18 cellular contexts compared by ENCODE assay signal in genomic region chr1:181122227-181122626, GRCh38. TPM values are rescaled to one million over a fixed set of nuclear protein-coding genes. Genes with fewer than 3 reads are reported as not detected.
DNase-seq lines count a peak whose midpoint lies in the region; ATAC-seq, FAIRE-seq and TF ChIP-seq lines count a peak whose summit lies in the region.
"Had no signal": no experiment of that assay in that cellular context is flagged by ENCODE, and none has a peak within 500 bp of the region (broad histone marks: within the 10 kb centered on the region; RNA-seq: fewer than 3 reads in every experiment).

No MANE protein-coding gene starts in this region.

- H3K4me3 ChIP-seq in A549 (no peak overlapping the region), psoas muscle (no peak overlapping the region), HAP-1 (no peak overlapping the region)
- H3K4me3 ChIP-seq: Peyer's patch had no signal

- TF ChIP-seq RAD21 in A549 (conservative IDR thresholded peaks at IDR 0.05 in 1 of 2, IDR thresholded peaks at IDR 0.05 in 1 of 2) = no peak

- no peaks in the 10 kb centered on the region for H3K27me3 Mint-ChIP-seq in mesothelial cell of epicardium (ENCODE audit: low read depth)

- H3K27me3 ChIP-seq in psoas muscle (ENCODE audit: insufficient read depth in 3 of 3, low read length in 2 of 3) = no peaks in the 10 kb centered on the region
- H3K27me3 ChIP-seq in HAP-1 (ENCODE audit: low read depth) = no peaks in the 10 kb centered on the region
- H3K27me3 ChIP-seq: Peyer's patch had no signal

- TF ChIP-seq POLR2A in A549 (IDR thresholded peaks at IDR 0.05; ENCODE audit: low read length) = no peak

- in situ Hi-C loops in HAP-1 (cut with MboI; ENCODE audit: low sequenced_read_pairs) = no loop called here

- DNase-seq in A549 (ENCODE audit: low read depth in 1 of 2, low spot score in 1 of 2) (no peak), NCI-H226 (peak; percentile 90), epithelial cell of prostate (ENCODE audit: low read depth, low spot score) (no peak), psoas muscle (peak in 1 of 2 donors; percentile 68), HAP-1 (ENCODE audit: low spot score in 2 of 2) (no peak), mesothelial cell of epicardium (ENCODE audit: low spot score in 2 of 2, unreplicated experiment in 2 of 2) (no peak)
- DNase-seq: COR-L47, HCEC 1CT, NCI-H1048, NCI-H1436 treated with DMSO at 0.1 percent for 48 hours, NCI-H2081 treated with DMSO at 0.1 percent for 48 hours, NCI-H510A treated with DMSO at 0.1 percent for 48 hours, Peyer's patch, Right ventricle myocardium superior, SK-N-SH had no signal

- 69% methylated on average over 5 of the region's 5 CpGs for WGBS in A549 (ENCODE audit: missing lambda C conversion rate)
- 59 to 71% (median 59%) methylated on average over 5 of the region's 5 CpGs for WGBS in psoas muscle, 3 donors

- 0 out of 3 replicates have a peak overlapping the region, but pooled peaks have one; percentile 3 for H3K4me2 ChIP-seq in A549
- H3K4me2 ChIP-seq: KMS-11, SK-N-SH had no signal

- intact Hi-C loops in psoas muscle (cut with DNase I) = no loop called here

- peaks cover 29% of the 10 kb centered on the region for H3K4me1 Mint-ChIP-seq in mesothelial cell of epicardium

- CTCF ChIA-PET in A549 (lab: Yijun Ruan, JAX) = interaction anchor here (1.1 to 48.3 kb wide), 4 partner anchors 8 to 23 kb away, joined by 3 to 774 read pairs (median 4); no protein-coding TSS in a partner anchor

- POLR2A ChIA-PET in A549 (lab: Yijun Ruan, JAX) = interaction anchor here (1.3 kb wide), 1 partner anchor 17 kb away, joined by 3 read pairs; no protein-coding TSS in a partner anchor

- H3K36me3 Mint-ChIP-seq in mesothelial cell of epicardium = no peaks in the 10 kb centered on the region

- ATAC-seq in A549 (no peak), psoas muscle (peak; percentile 69 to 90 (median 76)), HG03432 (IDR thresholded peaks at IDR 0.05; ENCODE audit: unreplicated experiment) (no peak)

- H3K36me3 ChIP-seq in psoas muscle (ENCODE audit: insufficient read depth in 1 of 2, low read depth in 1 of 2) = no peaks in the 10 kb centered on the region
- no peaks in the 10 kb centered on the region for H3K36me3 ChIP-seq in HAP-1 (replicated peaks)
- H3K36me3 ChIP-seq: Peyer's patch had no signal

- TF ChIP-seq EP300 in A549 (IDR thresholded peaks at IDR 0.05) = no peak

- H3K9me3 ChIP-seq in A549 = 0 out of 3 replicates have a peak, but pooled peaks cover 3% of the 10 kb centered on the region
- no peaks in the 10 kb centered on the region for H3K9me3 ChIP-seq in psoas muscle
- no peaks in the 10 kb centered on the region for H3K9me3 ChIP-seq in HAP-1
- H3K9me3 ChIP-seq: Peyer's patch, SK-N-SH had no signal

- H3K27ac Mint-ChIP-seq in mesothelial cell of epicardium = no peak overlapping the region

- peak overlapping the region; percentile 52 to 79 for H3K27ac ChIP-seq in A549
- H3K27ac ChIP-seq in epithelial cell of prostate = peak overlapping the region; percentile 96
- no peak overlapping the region for H3K27ac ChIP-seq in psoas muscle
- H3K27ac ChIP-seq: C4-2B, KMS-11, Peyer's patch had no signal

- H3K4me3 Mint-ChIP-seq in mesothelial cell of epicardium = no peak overlapping the region

- no peak for TF ChIP-seq CTCF in A549 (IDR thresholded peaks at IDR 0.05)
- no peak for TF ChIP-seq CTCF in psoas muscle (IDR thresholded peaks at IDR 0.05)
- TF ChIP-seq CTCF in mesothelial cell of epicardium (IDR thresholded peaks at IDR 0.05; ENCODE audit: unreplicated experiment) = no peak

- no peak for FAIRE-seq in A549 (lab: Jason Lieb, UNC)

- no peaks in the 10 kb centered on the region for H3K9me3 Mint-ChIP-seq in mesothelial cell of epicardium

- H3K4me1 ChIP-seq in A549 = peaks cover 73% of the 10 kb centered on the region
- no peaks in the 10 kb centered on the region for H3K4me1 ChIP-seq in psoas muscle
- H3K4me1 ChIP-seq in HAP-1 = no peaks in the 10 kb centered on the region

TF ChIP-seq in A549, 52 proteins besides CTCF, POLR2A, EP300 and RAD21:
- TF ChIP-seq E2F6 (IDR thresholded peaks at IDR 0.05; ENCODE audit: borderline replicate concordance, low read depth) (no peak), HDAC2 (IDR thresholded peaks at IDR 0.05) (no peak), HMGXB4 (CRISPR knock-in tag; IDR thresholded peaks at IDR 0.05; ENCODE audit: borderline replicate concordance) (no peak), FOSL2 (IDR thresholded peaks at IDR 0.05) (no peak), FOSL2 (CRISPR knock-in tag; IDR thresholded peaks at IDR 0.05) (no peak), CHD4 (IDR thresholded peaks at IDR 0.05; ENCODE audit: borderline replicate concordance) (no peak), JUN (IDR thresholded peaks at IDR 0.05) (no peak), USF2 (IDR thresholded peaks at IDR 0.05) (no peak), HOXB5 (CRISPR knock-in tag; IDR thresholded peaks at IDR 0.05) (no peak), RCOR1 (IDR thresholded peaks at IDR 0.05; ENCODE audit: low read depth, low read length) (no peak), ESRRA (IDR thresholded peaks at IDR 0.05; ENCODE audit: borderline replicate concordance, low read length) (no peak), ATOH8 (CRISPR knock-in tag; IDR thresholded peaks at IDR 0.05; ENCODE audit: low read depth) (no peak), MAFK (IDR thresholded peaks at IDR 0.05; ENCODE audit: partially characterized antibody) (no peak), JUNB (IDR thresholded peaks at IDR 0.05) (no peak), RARB (CRISPR knock-in tag; IDR thresholded peaks at IDR 0.05) (no peak), RNF2 (IDR thresholded peaks at IDR 0.05; ENCODE audit: borderline replicate concordance, low read depth) (no peak), NPAS2 (CRISPR knock-in tag; IDR thresholded peaks at IDR 0.05; ENCODE audit: borderline replicate concordance) (no peak), TP53 (CRISPR knock-in tag; IDR thresholded peaks at IDR 0.05) (no peak), KDM1A (IDR thresholded peaks at IDR 0.05; ENCODE audit: low read depth) (no peak), CEBPB (IDR thresholded peaks at IDR 0.05) (no peak), ZSCAN20 (CRISPR knock-in tag; IDR thresholded peaks at IDR 0.05) (no peak)

RNA-seq across cellular contexts. Expression of gene IER5, which starts 33.7 kb away (rescaled TPM):
- polyA plus RNA-seq in A549 (2011; rRNA removed) (21.2 and 26.8 TPM in 2 replicates), A549 (2017; fragmentation: RNase III; extraction: RNeasy Plus Mini Kit Qiagen cat#74134 plus additional on column Dnase treatment) (40.2 to 43.4 TPM (median 40.5 TPM) in 3 replicates), psoas muscle (10 to 100 TPM; 22.8 to 47.5 (median 33.1) TPM)
- polyA plus RNA-seq in A549 (2012; cell fraction: cytosol; rRNA removed) = 26.3 and 34.1 TPM in 2 replicates
- polyA plus RNA-seq in A549 (2012; cell fraction: nucleus; rRNA removed) = 60.6 and 73.2 TPM in 2 replicates
- polyA minus RNA-seq in A549 (2011; rRNA and poly(A)+ RNA removed) = 20.8 and 29.5 TPM in 2 replicates
- total RNA-seq in psoas muscle (100 to 1,000 TPM in 1 of 4 donors, 10 to 100 TPM in 3; 19.9 to 110 (median 48.6) TPM), mesothelial cell of epicardium (12.9 to 14.1 TPM (median 13.4 TPM) in 3 replicates)

Comparison
In these comparisons a context has a peak if more than half of its experiments do, and no peak if none do; other contexts are left out.
1. ATAC-seq: peak in psoas muscle (4 of 4); none in A549 (0 of 2) and HG03432 (single experiment).